In the genomic region with DNA sequence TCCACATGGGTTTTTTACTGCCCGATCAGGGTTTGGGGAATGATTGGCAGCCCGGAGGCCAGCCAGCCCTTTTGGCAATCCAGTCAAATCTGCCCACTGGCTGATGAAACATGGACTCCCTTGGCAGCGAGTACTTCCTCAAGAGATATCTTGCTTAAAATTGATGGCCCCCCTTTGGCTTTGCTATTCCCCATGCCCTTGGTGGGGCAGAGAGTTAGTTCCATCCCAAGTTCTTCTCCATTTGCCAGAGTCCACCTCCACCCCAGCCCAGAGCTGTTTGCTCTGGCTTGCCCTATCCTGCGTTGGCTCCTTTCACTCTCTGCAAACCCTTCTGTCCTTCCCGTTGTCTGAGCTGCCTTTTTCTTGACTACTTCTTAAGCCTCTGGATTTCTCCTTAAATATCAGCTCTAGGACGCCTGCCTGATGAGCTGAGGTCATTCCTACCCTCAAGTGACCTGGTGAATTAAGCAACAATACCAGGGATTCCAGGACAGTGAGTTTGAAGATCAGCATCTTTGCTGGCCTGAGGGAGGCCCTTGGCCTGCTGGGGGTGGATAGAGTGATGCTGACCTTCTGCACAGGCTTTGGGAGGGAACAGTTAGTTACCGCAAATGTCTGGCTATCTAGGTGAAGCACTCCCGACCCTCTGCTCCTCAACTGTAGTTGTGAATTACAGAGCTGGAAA, we compare ENCODE assay signal across 2 cellular contexts.
A peak's percentile ranks its signal among the peaks of the same experiment; 100 is the strongest.
TF ChIP-seq lines count a peak whose summit lies in the region.

No MANE protein-coding gene starts in this region.

TF ChIP-seq in liver, 16 proteins besides CTCF, POLR2A, EP300 and RAD21 (continued from another document):
- TF ChIP-seq, protein P1, sequence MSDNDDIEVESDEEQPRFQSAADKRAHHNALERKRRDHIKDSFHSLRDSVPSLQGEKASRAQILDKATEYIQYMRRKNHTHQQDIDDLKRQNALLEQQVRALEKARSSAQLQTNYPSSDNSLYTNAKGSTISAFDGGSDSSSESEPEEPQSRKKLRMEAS (IDR thresholded peaks at IDR 0.05): no peak
- TF ChIP-seq, protein P2, sequence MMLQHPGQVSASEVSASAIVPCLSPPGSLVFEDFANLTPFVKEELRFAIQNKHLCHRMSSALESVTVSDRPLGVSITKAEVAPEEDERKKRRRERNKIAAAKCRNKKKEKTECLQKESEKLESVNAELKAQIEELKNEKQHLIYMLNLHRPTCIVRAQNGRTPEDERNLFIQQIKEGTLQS (IDR thresholded peaks at IDR 0.05): no peak
- TF ChIP-seq EGR1 (IDR thresholded peaks at IDR 0.05; ENCODE audit: low read depth in 2 of 2): no peak
- no peak for TF ChIP-seq FOXA2 (IDR thresholded peaks at IDR 0.05)
- TF ChIP-seq REST (IDR thresholded peaks at IDR 0.05): no peak
- peak in 1 of 2 donors; percentile 40 for TF ChIP-seq RXRA (IDR thresholded peaks at IDR 0.05)
- no peak for TF ChIP-seq HNF4G (IDR thresholded peaks at IDR 0.05)
- no peak for TF ChIP-seq YY1 (IDR thresholded peaks at IDR 0.05)
- TF ChIP-seq, protein P3, sequence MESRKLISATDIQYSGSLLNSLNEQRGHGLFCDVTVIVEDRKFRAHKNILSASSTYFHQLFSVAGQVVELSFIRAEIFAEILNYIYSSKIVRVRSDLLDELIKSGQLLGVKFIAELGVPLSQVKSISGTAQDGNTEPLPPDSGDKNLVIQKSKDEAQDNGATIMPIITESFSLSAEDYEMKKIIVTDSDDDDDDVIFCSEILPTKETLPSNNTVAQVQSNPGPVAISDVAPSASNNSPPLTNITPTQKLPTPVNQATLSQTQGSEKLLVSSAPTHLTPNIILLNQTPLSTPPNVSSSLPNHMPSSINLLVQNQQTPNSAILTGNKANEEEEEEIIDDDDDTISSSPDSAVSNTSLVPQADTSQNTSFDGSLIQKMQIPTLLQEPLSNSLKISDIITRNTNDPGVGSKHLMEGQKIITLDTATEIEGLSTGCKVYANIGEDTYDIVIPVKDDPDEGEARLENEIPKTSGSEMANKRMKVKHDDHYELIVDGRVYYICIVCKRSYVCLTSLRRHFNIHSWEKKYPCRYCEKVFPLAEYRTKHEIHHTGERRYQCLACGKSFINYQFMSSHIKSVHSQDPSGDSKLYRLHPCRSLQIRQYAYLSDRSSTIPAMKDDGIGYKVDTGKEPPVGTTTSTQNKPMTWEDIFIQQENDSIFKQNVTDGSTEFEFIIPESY (IDR thresholded peaks at IDR 0.05): no peak

TF ChIP-seq in HepG2, 621 proteins besides CTCF, POLR2A, EP300 and RAD21 (continued from another document):
- no peak for TF ChIP-seq FOXO1 (CRISPR knock-in tag; IDR thresholded peaks at IDR 0.05)
- TF ChIP-seq SYNCRIP (IDR thresholded peaks at IDR 0.05; ENCODE audit: insufficient read depth, low read depth, low read length): no peak
